1 cellular context compared by ENCODE assay signal in genomic region chr1:7303554-7304347, GRCh38.
TF ChIP-seq lines count a peak whose summit lies in the region.

No MANE protein-coding gene starts in this region.

TF ChIP-seq in HCT116, 20 proteins besides CTCF, POLR2A, EP300 and RAD21 (continued from another document):
- TF ChIP-seq SIN3A (IDR thresholded peaks at IDR 0.05; ENCODE audit: low read depth) (no peak), TCF7L2 (IDR thresholded peaks at IDR 0.05; ENCODE audit: borderline replicate concordance, extremely low read depth, insufficient read depth, insufficient read length) (no peak), ATF3 (IDR thresholded peaks at IDR 0.05) (no peak), EZH2phosphoT487 (IDR thresholded peaks at IDR 0.05; ENCODE audit: borderline replicate concordance) (no peak), ELF1 (IDR thresholded peaks at IDR 0.05; ENCODE audit: borderline replicate concordance, low read depth) (no peak), POLR2AphosphoS5 (IDR thresholded peaks at IDR 0.05; ENCODE audit: low read depth, low read length) (no peak), JUND (IDR thresholded peaks at IDR 0.05) (no peak), SP1 (IDR thresholded peaks at IDR 0.05; ENCODE audit: low read depth) (no peak), CBX3 (IDR thresholded peaks at IDR 0.05; ENCODE audit: low read depth) (no peak), MAX (IDR thresholded peaks at IDR 0.05) (no peak), REST (IDR thresholded peaks at IDR 0.05; ENCODE audit: low read depth) (no peak), YY1 (IDR thresholded peaks at IDR 0.05; ENCODE audit: extremely low read depth, insufficient replicate concordance, low read depth, low read length) (no peak)
